ENCODE assay signal across 36 cellular contexts in genomic region chr2:142310530-142310929, GRCh38.
"Had no signal": no experiment of that assay in that cellular context is flagged by ENCODE, and none has a peak within 500 bp of the region (broad histone marks: within the 10 kb centered on the region; RNA-seq: fewer than 3 reads in every experiment).

No MANE protein-coding gene starts in this region.

- FAIRE-seq: bronchial epithelial cell, TTC549 had no signal

- H3K27me3 Mint-ChIP-seq: activated B cell treated with CpG ODN at 0.5 μM for 24 hours; activated CD4-positive, alpha-beta memory T cell treated with anti-CD3 and anti-CD28 coated beads, Interleukin-2, amount 10 ng/mL, durations not matched to agents 7 days and 5 days; activated CD4-positive, alpha-beta T cell treated with anti-CD3 and anti-CD28 coated beads, Interleukin-2, amount 10 ng/mL, durations not matched to agents 24 days and 14 days; activated CD8-positive, alpha-beta memory T cell treated with anti-CD3 and anti-CD28 coated beads, Interleukin-2, amount 10 ng/mL, durations not matched to agents 7 days and 5 days; activated naive CD4-positive, alpha-beta T cell treated with anti-CD3 and anti-CD28 coated beads, Interleukin-2, amount 10 ng/mL, durations not matched to agents 7 days and 5 days; activated naive CD4-positive, alpha-beta T cell treated with anti-CD3 and anti-CD28 coated beads, Interleukin-2, amount 50 U/mL, for 24 hours; activated naive CD8-positive, alpha-beta T cell; activated naive CD8-positive, alpha-beta T cell treated with anti-CD3 and anti-CD28 coated beads, Interleukin-2, amount 10 ng/mL, durations not matched to agents 7 days and 5 days; activated naive CD8-positive, alpha-beta T cell treated with anti-CD3 and anti-CD28 coated beads, Interleukin-2, amount 50 U/mL, for 24 hours; activated T-cell treated with anti-CD3 and anti-CD28 coated beads, Interleukin-2, amount 50 U/mL, for 24 hours; brain; central memory CD8-positive, alpha-beta T cell had no signal

- H3K4me3 Mint-ChIP-seq: activated B cell treated with CpG ODN at 0.5 μM for 24 hours; activated CD4-positive, alpha-beta memory T cell treated with anti-CD3 and anti-CD28 coated beads, Interleukin-2, amount 10 ng/mL, durations not matched to agents 7 days and 5 days; activated CD4-positive, alpha-beta T cell treated with anti-CD3 and anti-CD28 coated beads, Interleukin-2, amount 10 ng/mL, durations not matched to agents 24 days and 14 days; activated CD8-positive, alpha-beta memory T cell treated with anti-CD3 and anti-CD28 coated beads, Interleukin-2, amount 10 ng/mL, durations not matched to agents 7 days and 5 days; activated CD8-positive, alpha-beta T cell treated with anti-CD3 and anti-CD28 coated beads, Interleukin-2, amount 10 ng/mL, durations not matched to agents 7 days and 5 days; activated naive CD4-positive, alpha-beta T cell treated with anti-CD3 and anti-CD28 coated beads, Interleukin-2, amount 10 ng/mL, durations not matched to agents 7 days and 5 days; activated naive CD4-positive, alpha-beta T cell treated with anti-CD3 and anti-CD28 coated beads, Interleukin-2, amount 50 U/mL, for 24 hours; activated naive CD8-positive, alpha-beta T cell; activated naive CD8-positive, alpha-beta T cell treated with anti-CD3 and anti-CD28 coated beads, Interleukin-2, amount 10 ng/mL, durations not matched to agents 7 days and 5 days; activated naive CD8-positive, alpha-beta T cell treated with anti-CD3 and anti-CD28 coated beads, Interleukin-2, amount 50 U/mL, for 24 hours; activated T-cell treated with anti-CD3 and anti-CD28 coated beads, Interleukin-2, amount 50 U/mL, for 24 hours; brain; central memory CD8-positive, alpha-beta T cell; T-helper 1 cell treated with Interleukin-12 subunit alpha and Interleukin-12 subunit beta and Interleukin-4 antibody, amounts not matched to agents 30 μg/mL and 1 μg/mL, for 36 hours; T-helper 2 cell treated with Interferon-gamma antibody and Interleukin-4, amounts not matched to agents 5 μg/mL and 100 μg/mL, for 36 hours had no signal

- H3K27me3 ChIP-seq: ascending aorta, cardiac muscle cell had no signal

- H3K36me3 ChIP-seq: ascending aorta, cardiac muscle cell had no signal

- H3K4me1 ChIP-seq: ascending aorta had no signal

- H3K36me3 Mint-ChIP-seq: activated CD8-positive, alpha-beta memory T cell treated with anti-CD3 and anti-CD28 coated beads, Interleukin-2, amount 10 ng/mL, durations not matched to agents 7 days and 5 days; activated naive CD4-positive, alpha-beta T cell treated with anti-CD3 and anti-CD28 coated beads, Interleukin-2, amount 10 ng/mL, durations not matched to agents 7 days and 5 days; activated naive CD4-positive, alpha-beta T cell treated with anti-CD3 and anti-CD28 coated beads, Interleukin-2, amount 50 U/mL, for 24 hours; activated naive CD8-positive, alpha-beta T cell; activated naive CD8-positive, alpha-beta T cell treated with anti-CD3 and anti-CD28 coated beads, Interleukin-2, amount 10 ng/mL, durations not matched to agents 7 days and 5 days; brain had no signal

- H3K27ac Mint-ChIP-seq: activated B cell treated with CpG ODN at 0.5 μM for 24 hours; activated CD4-positive, alpha-beta memory T cell treated with anti-CD3 and anti-CD28 coated beads, Interleukin-2, amount 10 ng/mL, durations not matched to agents 7 days and 5 days; activated CD4-positive, alpha-beta T cell treated with anti-CD3 and anti-CD28 coated beads, Interleukin-2, amount 10 ng/mL, durations not matched to agents 24 days and 14 days; activated CD8-positive, alpha-beta memory T cell treated with anti-CD3 and anti-CD28 coated beads, Interleukin-2, amount 10 ng/mL, durations not matched to agents 7 days and 5 days; activated CD8-positive, alpha-beta T cell treated with anti-CD3 and anti-CD28 coated beads, Interleukin-2, amount 10 ng/mL, durations not matched to agents 7 days and 5 days; activated naive CD4-positive, alpha-beta T cell treated with anti-CD3 and anti-CD28 coated beads, Interleukin-2, amount 10 ng/mL, durations not matched to agents 7 days and 5 days; activated naive CD4-positive, alpha-beta T cell treated with anti-CD3 and anti-CD28 coated beads, Interleukin-2, amount 50 U/mL, for 24 hours; activated naive CD8-positive, alpha-beta T cell; activated naive CD8-positive, alpha-beta T cell treated with anti-CD3 and anti-CD28 coated beads, Interleukin-2, amount 10 ng/mL, durations not matched to agents 7 days and 5 days; activated naive CD8-positive, alpha-beta T cell treated with anti-CD3 and anti-CD28 coated beads, Interleukin-2, amount 50 U/mL, for 24 hours; activated T-cell treated with anti-CD3 and anti-CD28 coated beads, Interleukin-2, amount 50 U/mL, for 24 hours; activated T-helper 2 cell treated with anti-CD3 and anti-CD28 coated beads, Interferon-gamma antibody, Interleukin-2, Interleukin-4, amounts not matched to agents 10 μg/mL and 5 μg/mL and 100 μg/mL, durations not matched to agents 14 hours and 24 hours and 36 hours; brain; T-helper 1 cell treated with Interleukin-12 subunit alpha and Interleukin-12 subunit beta and Interleukin-4 antibody, amounts not matched to agents 30 μg/mL and 1 μg/mL, for 36 hours; T-helper 2 cell treated with Interferon-gamma antibody and Interleukin-4, amounts not matched to agents 5 μg/mL and 100 μg/mL, for 36 hours had no signal

- H3K9me3 ChIP-seq: ascending aorta had no signal

- DNase-seq: activated B cell treated with CpG ODN at 0.5 μM for 24 hours; activated CD4-positive, alpha-beta memory T cell treated with anti-CD3 and anti-CD28 coated beads, Interleukin-2, amount 10 ng/mL, durations not matched to agents 7 days and 5 days; activated CD4-positive, alpha-beta T cell treated with anti-CD3 and anti-CD28 coated beads for 4 hours; activated CD4-positive, alpha-beta T cell treated with anti-CD3 and anti-CD28 coated beads, Interleukin-2, amount 10 ng/mL, durations not matched to agents 24 days and 14 days; activated CD4-positive, alpha-beta T cell treated with anti-CD3 and anti-CD28 coated beads, Interleukin-2, amount 50 U/mL, for 48 hours; activated CD4-positive, CD25-positive, alpha-beta regulatory T cell treated with anti-CD3 and anti-CD28 coated beads, Interleukin-2, amount 50 U/mL, for 72 hours; activated CD8-positive, alpha-beta memory T cell treated with anti-CD3 and anti-CD28 coated beads for 24 hours; activated CD8-positive, alpha-beta memory T cell treated with anti-CD3 and anti-CD28 coated beads, Interleukin-2, amount 10 ng/mL, durations not matched to agents 7 days and 5 days; activated CD8-positive, alpha-beta memory T cell treated with anti-CD3 and anti-CD28 coated beads, Interleukin-2, amount 50 U/mL, for 48 hours; activated CD8-positive, alpha-beta T cell treated with anti-CD3 and anti-CD28 coated beads, Interleukin-2, amount 10 ng/mL, durations not matched to agents 7 days and 5 days; activated effector memory CD4-positive, alpha-beta T cell treated with Interleukin-2 at 50 U/mL for 16 hours; activated gamma-delta T cell; activated naive CD4-positive, alpha-beta T cell treated with anti-CD3 and anti-CD28 coated beads, Interleukin-2, amount 10 ng/mL, durations not matched to agents 7 days and 5 days; activated naive CD4-positive, alpha-beta T cell treated with Interleukin-2 at 50 U/mL for 16 hours; activated naive CD8-positive, alpha-beta T cell treated with anti-CD3 and anti-CD28 coated beads, Interleukin-2, amount 10 ng/mL, durations not matched to agents 7 days and 5 days; activated naive CD8-positive, alpha-beta T cell treated with anti-CD3 and anti-CD28 coated beads, Interleukin-2, amount 50 U/mL, for 24 hours; activated T-cell treated with anti-CD3 and anti-CD28 coated beads, Interleukin-2, amount 50 U/mL, for 24 hours; activated T-cell treated with anti-CD3 and anti-CD28 coated beads, Interleukin-2, amount 50 U/mL, for 48 hours; amygdala; anterior cingulate cortex; caudate nucleus; cerebellar nuclear complex; T-helper 2 cell; T-helper 9 cell had no signal

- ATAC-seq: activated CD8-positive, alpha-beta memory T cell treated with anti-CD3 and anti-CD28 coated beads, Interleukin-2, amount 10 ng/mL, durations not matched to agents 7 days and 5 days; activated CD8-positive, alpha-beta T cell treated with anti-CD3 and anti-CD28 coated beads, Interleukin-2, amount 10 ng/mL, durations not matched to agents 7 days and 5 days; activated naive CD8-positive, alpha-beta T cell treated with anti-CD3 and anti-CD28 coated beads, Interleukin-2, amount 50 U/mL, for 24 hours had no signal

- H3K4me1 Mint-ChIP-seq: activated B cell treated with CpG ODN at 0.5 μM for 24 hours; activated CD4-positive, alpha-beta memory T cell treated with anti-CD3 and anti-CD28 coated beads, Interleukin-2, amount 10 ng/mL, durations not matched to agents 7 days and 5 days; activated CD4-positive, alpha-beta T cell treated with anti-CD3 and anti-CD28 coated beads, Interleukin-2, amount 10 ng/mL, durations not matched to agents 24 days and 14 days; activated CD8-positive, alpha-beta memory T cell treated with anti-CD3 and anti-CD28 coated beads, Interleukin-2, amount 10 ng/mL, durations not matched to agents 7 days and 5 days; activated naive CD4-positive, alpha-beta T cell treated with anti-CD3 and anti-CD28 coated beads, Interleukin-2, amount 10 ng/mL, durations not matched to agents 7 days and 5 days; activated naive CD4-positive, alpha-beta T cell treated with anti-CD3 and anti-CD28 coated beads, Interleukin-2, amount 50 U/mL, for 24 hours; activated naive CD8-positive, alpha-beta T cell treated with anti-CD3 and anti-CD28 coated beads, Interleukin-2, amount 10 ng/mL, durations not matched to agents 7 days and 5 days; activated naive CD8-positive, alpha-beta T cell treated with anti-CD3 and anti-CD28 coated beads, Interleukin-2, amount 50 U/mL, for 24 hours; central memory CD8-positive, alpha-beta T cell had no signal

- H3K27ac ChIP-seq: ascending aorta, cardiac muscle cell, VCaP had no signal

- H3K4me3 ChIP-seq: ascending aorta, cardiac muscle cell had no signal
